In the genomic region with DNA sequence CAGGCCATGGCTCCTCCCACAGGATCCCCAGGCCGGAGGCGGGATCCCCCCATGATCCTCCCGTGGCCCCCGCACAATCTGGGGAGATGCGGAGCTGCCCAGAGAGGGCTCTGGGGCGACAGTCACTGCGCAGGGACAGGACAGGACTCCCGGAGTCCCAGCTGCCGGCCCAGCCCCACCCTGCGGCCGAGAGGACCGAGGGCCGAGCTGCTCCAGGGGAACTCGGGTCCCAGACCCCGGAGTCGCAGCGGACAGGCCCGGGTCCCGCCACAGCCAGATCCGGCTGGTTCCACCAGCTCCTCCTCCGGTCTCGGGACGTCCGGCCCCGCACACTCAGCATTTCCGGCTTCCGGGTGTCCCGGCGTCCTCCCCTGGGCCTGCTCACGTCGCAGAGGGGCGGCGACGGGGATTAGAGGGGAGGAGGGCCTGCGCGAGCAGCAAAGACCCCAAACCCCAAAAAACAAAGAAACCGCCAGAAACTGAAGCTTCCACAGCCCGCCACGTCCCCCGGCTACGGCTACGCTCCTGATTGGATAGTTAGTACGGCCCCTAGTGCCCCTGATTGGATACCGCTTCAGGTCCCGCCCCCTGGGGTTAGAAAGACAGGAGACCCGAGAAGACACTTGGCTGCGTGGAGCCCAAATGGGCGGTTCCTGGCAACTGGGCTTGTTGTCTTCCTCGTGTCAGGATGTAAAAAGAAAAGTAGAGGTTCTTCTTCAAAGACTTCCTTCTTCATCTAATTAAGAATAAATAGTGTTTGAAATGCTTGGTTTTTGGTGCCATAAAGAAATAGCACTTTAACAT, we compare ENCODE assay signal across 1 cellular context.
TF ChIP-seq lines count a peak whose summit lies in the region.

No MANE protein-coding gene starts in this region.

TF ChIP-seq in HepG2, 621 proteins besides CTCF, POLR2A, EP300 and RAD21 (continued from another document and continues in another):
- TF ChIP-seq, protein P1, sequence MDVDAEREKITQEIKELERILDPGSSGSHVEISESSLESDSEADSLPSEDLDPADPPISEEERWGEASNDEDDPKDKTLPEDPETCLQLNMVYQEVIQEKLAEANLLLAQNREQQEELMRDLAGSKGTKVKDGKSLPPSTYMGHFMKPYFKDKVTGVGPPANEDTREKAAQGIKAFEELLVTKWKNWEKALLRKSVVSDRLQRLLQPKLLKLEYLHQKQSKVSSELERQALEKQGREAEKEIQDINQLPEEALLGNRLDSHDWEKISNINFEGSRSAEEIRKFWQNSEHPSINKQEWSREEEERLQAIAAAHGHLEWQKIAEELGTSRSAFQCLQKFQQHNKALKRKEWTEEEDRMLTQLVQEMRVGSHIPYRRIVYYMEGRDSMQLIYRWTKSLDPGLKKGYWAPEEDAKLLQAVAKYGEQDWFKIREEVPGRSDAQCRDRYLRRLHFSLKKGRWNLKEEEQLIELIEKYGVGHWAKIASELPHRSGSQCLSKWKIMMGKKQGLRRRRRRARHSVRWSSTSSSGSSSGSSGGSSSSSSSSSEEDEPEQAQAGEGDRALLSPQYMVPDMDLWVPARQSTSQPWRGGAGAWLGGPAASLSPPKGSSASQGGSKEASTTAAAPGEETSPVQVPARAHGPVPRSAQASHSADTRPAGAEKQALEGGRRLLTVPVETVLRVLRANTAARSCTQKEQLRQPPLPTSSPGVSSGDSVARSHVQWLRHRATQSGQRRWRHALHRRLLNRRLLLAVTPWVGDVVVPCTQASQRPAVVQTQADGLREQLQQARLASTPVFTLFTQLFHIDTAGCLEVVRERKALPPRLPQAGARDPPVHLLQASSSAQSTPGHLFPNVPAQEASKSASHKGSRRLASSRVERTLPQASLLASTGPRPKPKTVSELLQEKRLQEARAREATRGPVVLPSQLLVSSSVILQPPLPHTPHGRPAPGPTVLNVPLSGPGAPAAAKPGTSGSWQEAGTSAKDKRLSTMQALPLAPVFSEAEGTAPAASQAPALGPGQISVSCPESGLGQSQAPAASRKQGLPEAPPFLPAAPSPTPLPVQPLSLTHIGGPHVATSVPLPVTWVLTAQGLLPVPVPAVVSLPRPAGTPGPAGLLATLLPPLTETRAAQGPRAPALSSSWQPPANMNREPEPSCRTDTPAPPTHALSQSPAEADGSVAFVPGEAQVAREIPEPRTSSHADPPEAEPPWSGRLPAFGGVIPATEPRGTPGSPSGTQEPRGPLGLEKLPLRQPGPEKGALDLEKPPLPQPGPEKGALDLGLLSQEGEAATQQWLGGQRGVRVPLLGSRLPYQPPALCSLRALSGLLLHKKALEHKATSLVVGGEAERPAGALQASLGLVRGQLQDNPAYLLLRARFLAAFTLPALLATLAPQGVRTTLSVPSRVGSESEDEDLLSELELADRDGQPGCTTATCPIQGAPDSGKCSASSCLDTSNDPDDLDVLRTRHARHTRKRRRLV (CRISPR knock-in tag; IDR thresholded peaks at IDR 0.05): 0 out of 2 replicates have a peak, but pooled peaks have one; percentile 44
- TF ChIP-seq, protein P2, sequence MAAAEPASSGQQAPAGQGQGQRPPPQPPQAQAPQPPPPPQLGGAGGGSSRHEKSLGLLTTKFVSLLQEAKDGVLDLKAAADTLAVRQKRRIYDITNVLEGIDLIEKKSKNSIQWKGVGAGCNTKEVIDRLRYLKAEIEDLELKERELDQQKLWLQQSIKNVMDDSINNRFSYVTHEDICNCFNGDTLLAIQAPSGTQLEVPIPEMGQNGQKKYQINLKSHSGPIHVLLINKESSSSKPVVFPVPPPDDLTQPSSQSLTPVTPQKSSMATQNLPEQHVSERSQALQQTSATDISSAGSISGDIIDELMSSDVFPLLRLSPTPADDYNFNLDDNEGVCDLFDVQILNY (CRISPR knock-in tag; conservative IDR thresholded peaks at IDR 0.05): peak; percentile 14; the same call in 1 of the 2 replicates
- peak; percentile 55; the same call in 1 of the 2 replicates for TF ChIP-seq SPEN (CRISPR knock-in tag; IDR thresholded peaks at IDR 0.05; ENCODE audit: low read depth)
- no peak for TF ChIP-seq CCAR2 (optimal IDR thresholded peaks at IDR 0.05; ENCODE audit: low read depth, low read length)
- TF ChIP-seq, protein P3, sequence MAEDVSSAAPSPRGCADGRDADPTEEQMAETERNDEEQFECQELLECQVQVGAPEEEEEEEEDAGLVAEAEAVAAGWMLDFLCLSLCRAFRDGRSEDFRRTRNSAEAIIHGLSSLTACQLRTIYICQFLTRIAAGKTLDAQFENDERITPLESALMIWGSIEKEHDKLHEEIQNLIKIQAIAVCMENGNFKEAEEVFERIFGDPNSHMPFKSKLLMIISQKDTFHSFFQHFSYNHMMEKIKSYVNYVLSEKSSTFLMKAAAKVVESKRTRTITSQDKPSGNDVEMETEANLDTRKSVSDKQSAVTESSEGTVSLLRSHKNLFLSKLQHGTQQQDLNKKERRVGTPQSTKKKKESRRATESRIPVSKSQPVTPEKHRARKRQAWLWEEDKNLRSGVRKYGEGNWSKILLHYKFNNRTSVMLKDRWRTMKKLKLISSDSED (CRISPR knock-in tag; IDR thresholded peaks at IDR 0.05): no peak
- TF ChIP-seq ZNF546 (CRISPR knock-in tag; conservative IDR thresholded peaks at IDR 0.05): peak; percentile 48; the same call in 1 of the 2 replicates
- no peak for TF ChIP-seq MAZ (IDR thresholded peaks at IDR 0.05; ENCODE audit: borderline replicate concordance, low read depth, low read length)
- TF ChIP-seq MAZ (CRISPR knock-in tag; IDR thresholded peaks at IDR 0.05; ENCODE audit: low read depth): peak; percentile 67
- no peak for TF ChIP-seq ZZZ3 (CRISPR knock-in tag; IDR thresholded peaks at IDR 0.05; ENCODE audit: borderline replicate concordance)
- TF ChIP-seq, protein P4, sequence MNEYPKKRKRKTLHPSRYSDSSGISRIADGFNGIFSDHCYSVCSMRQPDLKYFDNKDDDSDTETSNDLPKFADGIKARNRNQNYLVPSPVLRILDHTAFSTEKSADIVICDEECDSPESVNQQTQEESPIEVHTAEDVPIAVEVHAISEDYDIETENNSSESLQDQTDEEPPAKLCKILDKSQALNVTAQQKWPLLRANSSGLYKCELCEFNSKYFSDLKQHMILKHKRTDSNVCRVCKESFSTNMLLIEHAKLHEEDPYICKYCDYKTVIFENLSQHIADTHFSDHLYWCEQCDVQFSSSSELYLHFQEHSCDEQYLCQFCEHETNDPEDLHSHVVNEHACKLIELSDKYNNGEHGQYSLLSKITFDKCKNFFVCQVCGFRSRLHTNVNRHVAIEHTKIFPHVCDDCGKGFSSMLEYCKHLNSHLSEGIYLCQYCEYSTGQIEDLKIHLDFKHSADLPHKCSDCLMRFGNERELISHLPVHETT (CRISPR knock-in tag; conservative IDR thresholded peaks at IDR 0.05): no peak
- no peak for TF ChIP-seq ZNF431 (CRISPR knock-in tag; IDR thresholded peaks at IDR 0.05; ENCODE audit: borderline replicate concordance, low read depth)
- TF ChIP-seq REXO4 (CRISPR knock-in tag; IDR thresholded peaks at IDR 0.05; ENCODE audit: borderline replicate concordance): no peak
- 0 out of 2 replicates have a peak, but pooled peaks have one; percentile 32 for TF ChIP-seq U2AF2 (IDR thresholded peaks at IDR 0.05; ENCODE audit: low read depth, low read length)
- no peak for TF ChIP-seq ZNF841 (CRISPR knock-in tag; IDR thresholded peaks at IDR 0.05; ENCODE audit: borderline replicate concordance)
- TF ChIP-seq FLYWCH1 (CRISPR knock-in tag; IDR thresholded peaks at IDR 0.05): no peak
- no peak for TF ChIP-seq GZF1 (CRISPR knock-in tag; IDR thresholded peaks at IDR 0.05)
- TF ChIP-seq SMARCE1 (IDR thresholded peaks at IDR 0.05; ENCODE audit: borderline replicate concordance): no peak
- TF ChIP-seq, protein P5, sequence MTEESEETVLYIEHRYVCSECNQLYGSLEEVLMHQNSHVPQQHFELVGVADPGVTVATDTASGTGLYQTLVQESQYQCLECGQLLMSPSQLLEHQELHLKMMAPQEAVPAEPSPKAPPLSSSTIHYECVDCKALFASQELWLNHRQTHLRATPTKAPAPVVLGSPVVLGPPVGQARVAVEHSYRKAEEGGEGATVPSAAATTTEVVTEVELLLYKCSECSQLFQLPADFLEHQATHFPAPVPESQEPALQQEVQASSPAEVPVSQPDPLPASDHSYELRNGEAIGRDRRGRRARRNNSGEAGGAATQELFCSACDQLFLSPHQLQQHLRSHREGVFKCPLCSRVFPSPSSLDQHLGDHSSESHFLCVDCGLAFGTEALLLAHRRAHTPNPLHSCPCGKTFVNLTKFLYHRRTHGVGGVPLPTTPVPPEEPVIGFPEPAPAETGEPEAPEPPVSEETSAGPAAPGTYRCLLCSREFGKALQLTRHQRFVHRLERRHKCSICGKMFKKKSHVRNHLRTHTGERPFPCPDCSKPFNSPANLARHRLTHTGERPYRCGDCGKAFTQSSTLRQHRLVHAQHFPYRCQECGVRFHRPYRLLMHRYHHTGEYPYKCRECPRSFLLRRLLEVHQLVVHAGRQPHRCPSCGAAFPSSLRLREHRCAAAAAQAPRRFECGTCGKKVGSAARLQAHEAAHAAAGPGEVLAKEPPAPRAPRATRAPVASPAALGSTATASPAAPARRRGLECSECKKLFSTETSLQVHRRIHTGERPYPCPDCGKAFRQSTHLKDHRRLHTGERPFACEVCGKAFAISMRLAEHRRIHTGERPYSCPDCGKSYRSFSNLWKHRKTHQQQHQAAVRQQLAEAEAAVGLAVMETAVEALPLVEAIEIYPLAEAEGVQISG (CRISPR knock-in tag; IDR thresholded peaks at IDR 0.05): peak; percentile 75
- no peak; the same call in 1 of the 2 replicates for TF ChIP-seq FOXJ3 (CRISPR knock-in tag; IDR thresholded peaks at IDR 0.05; ENCODE audit: borderline replicate concordance)
- TF ChIP-seq SMAD3 (CRISPR knock-in tag; IDR thresholded peaks at IDR 0.05): no peak
- TF ChIP-seq ZNF839 (CRISPR knock-in tag; IDR thresholded peaks at IDR 0.05; ENCODE audit: borderline replicate concordance): peak; percentile 69; the same call in 1 of the 2 replicates
- TF ChIP-seq, protein P6, sequence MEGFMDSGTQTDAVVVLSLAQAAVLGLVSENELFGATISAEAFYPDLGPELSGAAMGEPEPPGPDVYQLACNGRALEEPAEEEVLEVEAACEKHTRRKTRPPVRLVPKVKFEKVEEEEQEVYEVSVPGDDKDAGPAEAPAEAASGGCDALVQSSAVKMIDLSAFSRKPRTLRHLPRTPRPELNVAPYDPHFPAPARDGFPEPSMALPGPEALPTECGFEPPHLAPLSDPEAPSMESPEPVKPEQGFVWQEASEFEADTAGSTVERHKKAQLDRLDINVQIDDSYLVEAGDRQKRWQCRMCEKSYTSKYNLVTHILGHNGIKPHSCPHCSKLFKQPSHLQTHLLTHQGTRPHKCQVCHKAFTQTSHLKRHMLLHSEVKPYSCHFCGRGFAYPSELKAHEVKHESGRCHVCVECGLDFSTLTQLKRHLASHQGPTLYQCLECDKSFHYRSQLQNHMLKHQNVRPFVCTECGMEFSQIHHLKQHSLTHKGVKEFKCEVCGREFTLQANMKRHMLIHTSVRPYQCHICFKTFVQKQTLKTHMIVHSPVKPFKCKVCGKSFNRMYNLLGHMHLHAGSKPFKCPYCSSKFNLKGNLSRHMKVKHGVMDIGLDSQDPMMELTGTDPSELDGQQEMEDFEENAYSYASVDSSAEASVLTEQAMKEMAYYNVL (CRISPR knock-in tag; IDR thresholded peaks at IDR 0.05; ENCODE audit: borderline replicate concordance): no peak
- TF ChIP-seq ZBTB38 (CRISPR knock-in tag; IDR thresholded peaks at IDR 0.05): peak; percentile 64
- TF ChIP-seq MYC (CRISPR knock-in tag; IDR thresholded peaks at IDR 0.05; ENCODE audit: borderline replicate concordance): peak; percentile 68; the same call in 1 of the 2 replicates
- TF ChIP-seq IRF2 (CRISPR knock-in tag; IDR thresholded peaks at IDR 0.05): no peak
- TF ChIP-seq, protein P7, sequence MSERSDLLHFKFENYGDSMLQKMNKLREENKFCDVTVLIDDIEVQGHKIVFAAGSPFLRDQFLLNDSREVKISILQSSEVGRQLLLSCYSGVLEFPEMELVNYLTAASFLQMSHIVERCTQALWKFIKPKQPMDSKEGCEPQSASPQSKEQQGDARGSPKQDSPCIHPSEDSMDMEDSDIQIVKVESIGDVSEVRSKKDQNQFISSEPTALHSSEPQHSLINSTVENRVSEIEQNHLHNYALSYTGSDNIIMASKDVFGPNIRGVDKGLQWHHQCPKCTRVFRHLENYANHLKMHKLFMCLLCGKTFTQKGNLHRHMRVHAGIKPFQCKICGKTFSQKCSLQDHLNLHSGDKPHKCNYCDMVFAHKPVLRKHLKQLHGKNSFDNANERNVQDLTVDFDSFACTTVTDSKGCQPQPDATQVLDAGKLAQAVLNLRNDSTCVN (CRISPR knock-in tag; IDR thresholded peaks at IDR 0.05; ENCODE audit: borderline replicate concordance): peak; percentile 30; the same call in 1 of the 2 replicates
- TF ChIP-seq, protein P8, sequence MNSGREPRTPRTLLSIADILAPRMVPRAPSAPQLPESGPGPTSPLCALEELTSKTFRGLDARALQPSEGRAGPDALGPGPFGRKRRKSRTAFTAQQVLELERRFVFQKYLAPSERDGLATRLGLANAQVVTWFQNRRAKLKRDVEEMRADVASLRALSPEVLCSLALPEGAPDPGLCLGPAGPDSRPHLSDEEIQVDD (CRISPR knock-in tag; IDR thresholded peaks at IDR 0.05; ENCODE audit: borderline replicate concordance): no peak
- TF ChIP-seq, protein P9, sequence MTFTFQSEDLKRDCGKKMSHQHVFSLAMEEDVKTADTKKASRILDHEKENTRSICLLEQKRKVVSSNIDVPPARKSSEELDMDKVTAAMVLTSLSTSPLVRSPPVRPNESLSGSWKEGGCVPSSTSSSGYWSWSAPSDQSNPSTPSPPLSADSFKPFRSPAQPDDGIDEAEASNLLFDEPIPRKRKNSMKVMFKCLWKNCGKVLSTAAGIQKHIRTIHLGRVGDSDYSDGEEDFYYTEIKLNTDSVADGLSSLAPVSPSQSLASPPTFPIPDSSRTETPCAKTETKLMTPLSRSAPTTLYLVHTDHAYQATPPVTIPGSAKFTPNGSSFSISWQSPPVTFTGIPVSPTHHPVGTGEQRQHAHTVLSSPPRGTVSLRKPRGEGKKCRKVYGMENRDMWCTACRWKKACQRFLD (CRISPR knock-in tag; IDR thresholded peaks at IDR 0.05; ENCODE audit: borderline replicate concordance): 0 out of 2 replicates have a peak, but pooled peaks have one; percentile 60
- TF ChIP-seq ZNF225 (CRISPR knock-in tag; IDR thresholded peaks at IDR 0.05): 0 out of 2 replicates have a peak, but pooled peaks have one; percentile 40
- TF ChIP-seq ZBTB8A (CRISPR knock-in tag; IDR thresholded peaks at IDR 0.05; ENCODE audit: borderline replicate concordance, low read depth): no peak
- no peak; the same call in 1 of the 2 replicates for TF ChIP-seq TSC22D2 (CRISPR knock-in tag; IDR thresholded peaks at IDR 0.05; ENCODE audit: borderline replicate concordance)
- no peak for TF ChIP-seq SRSF9 (IDR thresholded peaks at IDR 0.05; ENCODE audit: borderline replicate concordance, insufficient read depth, low read depth, low read length, poor library complexity, severe bottlenecking)
- TF ChIP-seq, protein P10, sequence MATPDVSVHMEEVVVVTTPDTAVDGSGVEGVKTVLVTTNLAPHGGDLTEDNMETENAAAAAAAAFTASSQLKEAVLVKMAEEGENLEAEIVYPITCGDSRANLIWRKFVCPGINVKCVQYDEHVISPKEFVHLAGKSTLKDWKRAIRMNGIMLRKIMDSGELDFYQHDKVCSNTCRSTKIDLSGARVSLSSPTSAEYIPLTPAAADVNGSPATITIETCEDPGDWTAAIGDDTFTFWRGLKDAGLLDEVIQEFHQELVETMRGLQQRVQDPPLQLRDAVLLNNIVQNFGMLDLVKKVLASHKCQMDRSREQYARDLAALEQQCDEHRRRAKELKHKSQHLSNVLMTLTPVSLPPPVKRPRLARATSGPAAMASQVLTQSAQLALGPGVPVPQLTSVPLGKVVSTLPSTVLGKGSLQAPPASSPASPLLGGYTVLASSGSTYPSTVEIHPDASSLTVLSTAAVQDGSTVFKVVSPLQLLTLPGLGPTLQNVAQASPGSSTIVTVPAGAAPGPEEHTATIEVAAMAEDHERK (CRISPR knock-in tag; IDR thresholded peaks at IDR 0.05; ENCODE audit: low read depth): peak; percentile 21; the same call in 1 of the 2 replicates
- no peak for TF ChIP-seq ZNF850 (CRISPR knock-in tag; conservative IDR thresholded peaks at IDR 0.05)
- TF ChIP-seq ZNF749 (CRISPR knock-in tag; IDR thresholded peaks at IDR 0.05; ENCODE audit: borderline replicate concordance): no peak
- TF ChIP-seq ZNF781 (CRISPR knock-in tag; IDR thresholded peaks at IDR 0.05; ENCODE audit: borderline replicate concordance, not compliant biosample characterization): no peak
- no peak for TF ChIP-seq JARID2 (CRISPR knock-in tag; IDR thresholded peaks at IDR 0.05; ENCODE audit: insufficient replicate concordance)
